In genomic region chr9:130884111-130884531, GRCh38 we compare ENCODE assay signal across 26 cellular contexts. TPM values are rescaled to one million over a fixed set of nuclear protein-coding genes. Genes with fewer than 3 reads are reported as not detected.
A peak's percentile ranks its signal among the peaks of the same experiment; 100 is the strongest.
DNase-seq lines count a peak whose midpoint lies in the region; ATAC-seq, FAIRE-seq and TF ChIP-seq lines count a peak whose summit lies in the region.
"Had no signal": no experiment of that assay in that cellular context is flagged by ENCODE, and none has a peak within 500 bp of the region (broad histone marks: within the 10 kb centered on the region; RNA-seq: fewer than 3 reads in every experiment).

No MANE protein-coding gene starts in this region.

- H3K27ac ChIP-seq in right atrium auricular region: no peak overlapping the region
- no peak overlapping the region for H3K27ac ChIP-seq in kidney (ENCODE audit: low read depth in 2 of 2, low read length in 2 of 2)
- H3K27ac ChIP-seq in psoas muscle: no peak overlapping the region
- H3K27ac ChIP-seq: C4-2B, Peyer's patch had no signal

- 82 to 87% (median 85%) methylated on average over 25 of the region's 25 CpGs for WGBS in psoas muscle, 3 donors

- H3K4me1 ChIP-seq in right atrium auricular region (peaks cover 0 to 9% of the 10 kb centered on the region in 2 donors), kidney (ENCODE audit: control insufficient read depth in 1 of 2, insufficient read depth in 1 of 2, low read depth in 1 of 2, low read length in 2 of 2) (no peaks in the 10 kb centered on the region), psoas muscle (no peaks in the 10 kb centered on the region)
- H3K4me1 ChIP-seq: Peyer's patch had no signal

- H3K27me3 ChIP-seq in right atrium auricular region (no peaks in the 10 kb centered on the region), psoas muscle (ENCODE audit: insufficient read depth in 3 of 3, low read length in 2 of 3) (no peaks in the 10 kb centered on the region)
- H3K27me3 ChIP-seq: Peyer's patch had no signal

- no peak for ATAC-seq in Right ventricle myocardium inferior
- ATAC-seq in psoas muscle: no peak
- ATAC-seq in GM18498 (IDR thresholded peaks at IDR 0.05; ENCODE audit: unreplicated experiment): no peak

- no peak for TF ChIP-seq CTCF in right atrium auricular region (IDR thresholded peaks at IDR 0.05)
- no peak for TF ChIP-seq CTCF in kidney (IDR thresholded peaks at IDR 0.05; ENCODE audit: borderline replicate concordance, extremely low read depth, insufficient read depth)
- no peak for TF ChIP-seq CTCF in psoas muscle (IDR thresholded peaks at IDR 0.05)

- DNase-seq in Right ventricle myocardium inferior (ENCODE audit: missing footprints) (peak; percentile 65), right atrium auricular region (ENCODE audit: low spot score) (no peak), kidney (peak; percentile 71), psoas muscle (peak; percentile 32 to 52), RPMI8226 (no peak), DMS 273 (lab: John Stamatoyannopoulos, UW; ENCODE audit: unreplicated experiment) (no peak)
- DNase-seq: Calu3; CD8-positive, alpha-beta memory T cell; DMS53; GDM1; Kasumi-1; NCI-H1694; NCI-H2081; NCI-H2171; NCI-H345; NCI-H524; NCI-H82; Peyer's patch; Right ventricle myocardium superior had no signal

- FAIRE-seq in kidney (lab: Jason Lieb, UNC): no peak
- FAIRE-seq: H54 had no signal

- no peaks in the 10 kb centered on the region for H3K9me3 ChIP-seq in right atrium auricular region
- no peaks in the 10 kb centered on the region for H3K9me3 ChIP-seq in kidney (ENCODE audit: control insufficient read depth in 1 of 2, low read length in 2 of 2)
- no peaks in the 10 kb centered on the region for H3K9me3 ChIP-seq in psoas muscle
- H3K9me3 ChIP-seq: Peyer's patch had no signal

- intact Hi-C loops in Right ventricle myocardium inferior (cut with DNase I) (no loop called here), kidney (cut with DNase I) (no loop called here), psoas muscle (cut with DNase I) (no loop called here)

- H3K36me3 ChIP-seq in right atrium auricular region (peaks cover 99% of the 10 kb centered on the region), kidney (ENCODE audit: control insufficient read depth in 1 of 2, insufficient read depth in 2 of 2, low read length in 2 of 2) (peaks cover 39 to 66% of the 10 kb centered on the region in 2 donors), psoas muscle (ENCODE audit: insufficient read depth in 1 of 2, low read depth in 1 of 2) (peaks cover 28 to 94% of the 10 kb centered on the region in 2 donors)

- H3K9ac ChIP-seq in kidney (ENCODE audit: low read length in 2 of 2): no peak overlapping the region

- H3K4me3 ChIP-seq in right atrium auricular region: no peak overlapping the region
- H3K4me3 ChIP-seq in kidney (ENCODE audit: low read length in 2 of 2): no peak overlapping the region
- no peak overlapping the region for H3K4me3 ChIP-seq in psoas muscle
- H3K4me3 ChIP-seq: Peyer's patch had no signal

RNA-seq across cellular contexts. Expression of gene QRFP, which starts 12.5 kb away (rescaled TPM):
- total RNA-seq in Right ventricle myocardium inferior (not detected), right atrium auricular region (not detected), kidney (not detected), psoas muscle (not detected)
- polyA plus RNA-seq in kidney (ENCODE audit: insufficient read depth, low read depth, low replicate concordance) (not detected), psoas muscle (under 1 TPM in 2 of 3 donors, not detected in 1; 0.01 to 0.03 TPM)
- total RNA-seq: A172; Calu3; CD8-positive, alpha-beta memory T cell; MCF 10A; Peyer's patch; Right ventricle myocardium superior had no signal
- polyA plus RNA-seq: AG04450; CD8-positive, alpha-beta memory T cell; IgD-negative memory B cell had no signal

RNA-seq across cellular contexts. Expression of gene ABL1, which starts 49.1 kb away (rescaled TPM):
- total RNA-seq in Right ventricle myocardium inferior: 33.0 TPM
- 10 to 100 TPM; 26.3 to 38.9 TPM for total RNA-seq in right atrium auricular region
- 63.6 TPM for total RNA-seq in kidney
- polyA plus RNA-seq in kidney (ENCODE audit: insufficient read depth, low read depth, low replicate concordance): 15.0 TPM
- 10 to 100 TPM; 30.6 to 41.0 (median 34.5) TPM for total RNA-seq in psoas muscle
- 10 to 100 TPM; 15.5 to 31.2 (median 26.4) TPM for polyA plus RNA-seq in psoas muscle

RNA-seq across cellular contexts. Expression of gene FIBCD1, which starts 54.9 kb away (rescaled TPM):
- total RNA-seq in Right ventricle myocardium inferior (0.57 TPM), right atrium auricular region (1 to 10 TPM in 1 of 2 donors, under 1 TPM in 1; 0.20 to 4.6 TPM), kidney (0.25 TPM), psoas muscle (not detected)
- polyA plus RNA-seq in kidney (ENCODE audit: insufficient read depth, low read depth, low replicate concordance) (not detected), psoas muscle (under 1 TPM in 1 of 3 donors, not detected in 2; 0.01 TPM)
- total RNA-seq: CD8-positive, alpha-beta memory T cell had no signal
- polyA plus RNA-seq: CD8-positive, alpha-beta memory T cell; IgD-negative memory B cell had no signal

Comparison
In these comparisons a context has a peak if more than half of its experiments do, and no peak if none do; other contexts are left out.
1. DNase-seq: peak in Right ventricle myocardium inferior (single experiment), kidney (single experiment) and psoas muscle (2 of 2); none in right atrium auricular region (single experiment), RPMI8226 (single experiment) and DMS 273 (single experiment).